Comparison of ENCODE assay signal across 13 cellular contexts in genomic region chr1:114154963-114155322, GRCh38. TPM values are rescaled to one million over a fixed set of nuclear protein-coding genes. Genes with fewer than 3 reads are reported as not detected.
DNase-seq lines count a peak whose midpoint lies in the region; ATAC-seq and TF ChIP-seq lines count a peak whose summit lies in the region.
"Had no signal": no experiment of that assay in that cellular context is flagged by ENCODE, and none has a peak within 500 bp of the region (broad histone marks: within the 10 kb centered on the region; RNA-seq: fewer than 3 reads in every experiment).

No MANE protein-coding gene starts in this region.

- H3K4me3 ChIP-seq in mammary epithelial cell (replicated peaks in 1 of 3; ENCODE audit: insufficient read depth in 1 of 3, low read depth in 2 of 3, low read length in 3 of 3) (no peak overlapping the region), breast epithelium (no peak overlapping the region), hepatocyte (no peak overlapping the region)
- H3K4me3 ChIP-seq: uterus had no signal

- TF ChIP-seq CTCF in mammary epithelial cell (conservative IDR thresholded peaks at IDR 0.05 in 1 of 2, IDR thresholded peaks at IDR 0.05 in 1 of 2; ENCODE audit: extremely low read depth in 1 of 2, insufficient read depth in 1 of 2, low read depth in 1 of 2, low read length in 2 of 2): no peak
- TF ChIP-seq CTCF in breast epithelium (IDR thresholded peaks at IDR 0.05): no peak
- no peak for TF ChIP-seq CTCF in hepatocyte (IDR thresholded peaks at IDR 0.05; ENCODE audit: poor library complexity)

- ATAC-seq in SK-N-SH treated with all-trans-retinoic acid at 6 μM for 48 hours: peak; percentile 91
- ATAC-seq in stimulated activated effector memory CD8-positive, alpha-beta T cell treated with anti-CD3 and anti-CD28 coated beads, Interleukin-12 subunit alpha, Interleukin-12 subunit beta, amount 100 ng/mL, for 72 hours: peak; percentile 48

- H3K27me3 ChIP-seq in mammary epithelial cell (ENCODE audit: insufficient read depth, low read length) (peaks cover 54% of the 10 kb centered on the region), breast epithelium (peaks cover 5 to 61% of the 10 kb centered on the region in 2 donors), hepatocyte (peaks cover 93% of the 10 kb centered on the region)

- peaks cover 3% of the 10 kb centered on the region for H4K20me1 ChIP-seq in mammary epithelial cell (ENCODE audit: insufficient read depth, low read length)
- H4K20me1 ChIP-seq in hepatocyte (ENCODE audit: insufficient read depth, poor library complexity, severe bottlenecking): no peaks in the 10 kb centered on the region

- H3K27ac ChIP-seq in mammary epithelial cell (ENCODE audit: insufficient read depth, low read depth, low read length): no peak overlapping the region
- no peak overlapping the region for H3K27ac ChIP-seq in breast epithelium
- no peak overlapping the region for H3K27ac ChIP-seq in hepatocyte
- H3K27ac ChIP-seq: uterus had no signal

- 4% methylated on average over 5 of the region's 19 CpGs for WGBS in mammary epithelial cell (ENCODE audit: low coverage, missing lambda C conversion rate)
- 27% methylated on average over 19 of the region's 19 CpGs for WGBS in hepatocyte (ENCODE audit: low lambda C conversion rate, missing lambda C conversion rate)

- peaks cover 9% of the 10 kb centered on the region for H3K4me1 ChIP-seq in mammary epithelial cell (ENCODE audit: insufficient read depth, low read length)
- H3K4me1 ChIP-seq in breast epithelium: peaks cover 0 to 12% of the 10 kb centered on the region in 2 donors
- H3K4me1 ChIP-seq in hepatocyte (ENCODE audit: insufficient read depth): peaks cover 20% of the 10 kb centered on the region

- CTCF ChIA-PET in mammary epithelial cell (lab: Charles Lee; ENCODE audit: low non-redundant PET): no interaction called here

- H3K27ac Mint-ChIP-seq in stimulated activated effector memory CD8-positive, alpha-beta T cell treated with anti-CD3 and anti-CD28 coated beads, Interleukin-12 subunit alpha, Interleukin-12 subunit beta, amount 100 ng/mL, for 72 hours: no peak overlapping the region
- H3K27ac Mint-ChIP-seq: activated B cell treated with CpG ODN at 0.5 μM for 24 hours; dendritic cell treated with granulocyte-macrophage colony-stimulating factor and Interleukin-4, amounts not matched to agents 40 ng/mL and 50 ng/mL, for 4 days; memory B cell had no signal

- no peak overlapping the region for H3K9ac ChIP-seq in mammary epithelial cell (ENCODE audit: insufficient read depth, low read length)

- H3K4me2 ChIP-seq in mammary epithelial cell (ENCODE audit: insufficient read depth, low read depth, low read length): no peak overlapping the region
- H3K4me2 ChIP-seq in hepatocyte: no peak overlapping the region

- no peak for TF ChIP-seq POLR2A in breast epithelium (IDR thresholded peaks at IDR 0.05)

- no peaks in the 10 kb centered on the region for H3K36me3 ChIP-seq in mammary epithelial cell (ENCODE audit: insufficient read depth, low read length)
- no peaks in the 10 kb centered on the region for H3K36me3 ChIP-seq in breast epithelium
- H3K36me3 ChIP-seq in hepatocyte (replicated peaks; ENCODE audit: insufficient read depth, low read depth): no peaks in the 10 kb centered on the region
- H3K36me3 ChIP-seq: uterus had no signal

- H3K9me2 ChIP-seq in hepatocyte (replicated peaks; ENCODE audit: insufficient read depth): no peaks in the 10 kb centered on the region

- no peak overlapping the region for H2AFZ ChIP-seq in mammary epithelial cell (ENCODE audit: low read depth, low read length)
- no peak overlapping the region for H2AFZ ChIP-seq in hepatocyte

- H3K4me3 Mint-ChIP-seq in stimulated activated effector memory CD8-positive, alpha-beta T cell treated with anti-CD3 and anti-CD28 coated beads, Interleukin-12 subunit alpha, Interleukin-12 subunit beta, amount 100 ng/mL, for 72 hours: peak overlapping the region; percentile 63
- H3K4me3 Mint-ChIP-seq: activated B cell treated with CpG ODN at 0.5 μM for 24 hours; dendritic cell treated with granulocyte-macrophage colony-stimulating factor and Interleukin-4, amounts not matched to agents 40 ng/mL and 50 ng/mL, for 4 days; memory B cell had no signal

- H3K4me1 Mint-ChIP-seq in stimulated activated effector memory CD8-positive, alpha-beta T cell treated with anti-CD3 and anti-CD28 coated beads, Interleukin-12 subunit alpha, Interleukin-12 subunit beta, amount 100 ng/mL, for 72 hours: peaks cover 14% of the 10 kb centered on the region

- dilution Hi-C loops in mammary epithelial cell (cut with HindIII; ENCODE audit: low sequenced_read_pairs): no loop called here

- H3K79me2 ChIP-seq in mammary epithelial cell (ENCODE audit: insufficient read depth, low read length) (no peaks in the 10 kb centered on the region), hepatocyte (no peaks in the 10 kb centered on the region)

- H3K9me3 Mint-ChIP-seq in stimulated activated effector memory CD8-positive, alpha-beta T cell treated with anti-CD3 and anti-CD28 coated beads, Interleukin-12 subunit alpha, Interleukin-12 subunit beta, amount 100 ng/mL, for 72 hours: no peaks in the 10 kb centered on the region
- H3K9me3 Mint-ChIP-seq: activated B cell treated with CpG ODN at 0.5 μM for 24 hours; dendritic cell treated with granulocyte-macrophage colony-stimulating factor and Interleukin-4, amounts not matched to agents 40 ng/mL and 50 ng/mL, for 4 days; memory B cell had no signal

- no peaks in the 10 kb centered on the region for H3K36me3 Mint-ChIP-seq in stimulated activated effector memory CD8-positive, alpha-beta T cell treated with anti-CD3 and anti-CD28 coated beads, Interleukin-12 subunit alpha, Interleukin-12 subunit beta, amount 100 ng/mL, for 72 hours
- H3K36me3 Mint-ChIP-seq: memory B cell had no signal

- intact Hi-C loops in mammary epithelial cell (cut with micrococcal nuclease): no loop called here
- intact Hi-C loops in breast epithelium (cut with DNase I; ENCODE audit: low total_unique reads): no loop called here

- no peaks in the 10 kb centered on the region for H3K9me3 ChIP-seq in mammary epithelial cell (replicated peaks; ENCODE audit: insufficient read depth, low read length)
- H3K9me3 ChIP-seq in breast epithelium: no peaks in the 10 kb centered on the region
- H3K9me3 ChIP-seq in hepatocyte (ENCODE audit: low read depth): no peaks in the 10 kb centered on the region
- H3K9me3 ChIP-seq: uterus had no signal

- no TSS peak for BruUV-seq in mammary epithelial cell (replicated peaks; lab: Mats Ljungman, UMichigan)

- in situ Hi-C loops in mammary epithelial cell (cut with MboI; ENCODE audit: low sequenced_read_pairs in 2 of 2): no loop called here

- peak; percentile 13 for DNase-seq in mammary epithelial cell
- no peak for DNase-seq in breast epithelium (ENCODE audit: low spot score in 2 of 2)
- DNase-seq in hepatocyte (ENCODE audit: low spot score): peak; percentile 45
- DNase-seq in stimulated activated effector memory CD8-positive, alpha-beta T cell treated with anti-CD3 and anti-CD28 coated beads, Interleukin-12 subunit alpha, Interleukin-12 subunit beta, amount 100 ng/mL, for 72 hours (ENCODE audit: low spot score in 2 of 2): peak in 1 of 2 donors; percentile 51
- no peak for DNase-seq in NCI-H510A treated with DMSO at 0.1 percent for 48 hours (lab: John Stamatoyannopoulos, UW)
- no peak for DNase-seq in RPMI8226
- DNase-seq in SHP77 (lab: John Stamatoyannopoulos, UW): no peak
- DNase-seq: activated B cell treated with CpG ODN at 0.5 μM for 24 hours, NCI-H226, uterus had no signal

TF ChIP-seq in SK-N-SH treated with all-trans-retinoic acid at 6 μM for 48 hours, 23 proteins besides CTCF, POLR2A, EP300 and RAD21 (continues in another document):
- TF ChIP-seq GLIS3 (CRISPR knock-in tag; IDR thresholded peaks at IDR 0.05): no peak
- no peak for TF ChIP-seq CREB5 (CRISPR knock-in tag; IDR thresholded peaks at IDR 0.05; ENCODE audit: low read depth)
- TF ChIP-seq ZC3H10 (CRISPR knock-in tag; IDR thresholded peaks at IDR 0.05): no peak
- TF ChIP-seq TCF4 (CRISPR knock-in tag; IDR thresholded peaks at IDR 0.05; ENCODE audit: borderline replicate concordance): no peak
- no peak for TF ChIP-seq PPARA (CRISPR knock-in tag; IDR thresholded peaks at IDR 0.05; ENCODE audit: borderline replicate concordance)
- TF ChIP-seq PATZ1 (CRISPR knock-in tag; IDR thresholded peaks at IDR 0.05; ENCODE audit: borderline replicate concordance): no peak
- no peak for TF ChIP-seq ZNF70 (CRISPR knock-in tag; IDR thresholded peaks at IDR 0.05)
- TF ChIP-seq ZFP30 (CRISPR knock-in tag; IDR thresholded peaks at IDR 0.05): no peak

RNA-seq across cellular contexts. Expression of gene SYT6, which starts 1.3 kb away (rescaled TPM):
- not detected for total RNA-seq in mammary epithelial cell
- polyA plus RNA-seq in mammary epithelial cell: not detected
- not detected for polyA minus RNA-seq in mammary epithelial cell
- under 1 TPM; under 0.01 to 0.15 (median under 0.01) TPM for total RNA-seq in breast epithelium
- 1.2 and 2.2 TPM in 2 replicates for total RNA-seq in hepatocyte
- polyA plus RNA-seq in hepatocyte: 1.3 and 2.6 TPM in 2 replicates
- total RNA-seq: activated B cell treated with CpG ODN at 0.5 μM for 24 hours had no signal

Comparison
In these comparisons a context has a peak if more than half of its experiments do, and no peak if none do; other contexts are left out.
1. DNase-seq: peak in mammary epithelial cell (single experiment) and hepatocyte (single experiment); none in breast epithelium (0 of 2), NCI-H510A treated with DMSO at 0.1 percent for 48 hours (single experiment), RPMI8226 (single experiment) and SHP77 (0 of 2).